Comparison of ENCODE assay signal across 1 cellular context in the genomic region with DNA sequence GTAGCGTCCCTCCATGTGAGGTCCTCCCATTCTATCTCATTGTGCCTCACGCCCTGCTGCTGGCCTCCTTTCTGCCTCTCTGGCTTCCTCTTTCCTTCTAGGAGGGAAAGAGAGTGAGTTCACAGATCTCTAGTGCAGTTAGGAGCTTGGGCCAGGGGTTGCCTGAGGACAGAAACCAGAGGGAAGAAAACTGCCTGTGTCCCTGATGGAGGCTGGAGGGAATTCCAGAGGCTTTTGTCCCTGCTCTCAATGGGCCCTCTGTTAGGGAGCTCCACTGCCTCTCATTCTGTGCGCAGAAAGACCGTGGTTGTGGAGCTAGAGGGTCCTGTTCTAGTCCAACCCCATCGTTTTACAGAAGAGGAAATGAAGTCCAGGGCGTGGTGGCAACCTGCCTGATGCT.
TF ChIP-seq lines count a peak whose summit lies in the region.

No MANE protein-coding gene starts in this region.

TF ChIP-seq in IMR-90, 13 proteins besides CTCF, POLR2A, EP300 and RAD21:
- TF ChIP-seq, protein P1, sequence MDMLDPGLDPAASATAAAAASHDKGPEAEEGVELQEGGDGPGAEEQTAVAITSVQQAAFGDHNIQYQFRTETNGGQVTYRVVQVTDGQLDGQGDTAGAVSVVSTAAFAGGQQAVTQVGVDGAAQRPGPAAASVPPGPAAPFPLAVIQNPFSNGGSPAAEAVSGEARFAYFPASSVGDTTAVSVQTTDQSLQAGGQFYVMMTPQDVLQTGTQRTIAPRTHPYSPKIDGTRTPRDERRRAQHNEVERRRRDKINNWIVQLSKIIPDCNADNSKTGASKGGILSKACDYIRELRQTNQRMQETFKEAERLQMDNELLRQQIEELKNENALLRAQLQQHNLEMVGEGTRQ (IDR thresholded peaks at IDR 0.05; ENCODE audit: low read depth, low read length) = no peak
- TF ChIP-seq RCOR1 (IDR thresholded peaks at IDR 0.05; ENCODE audit: insufficient replicate concordance, low read length) (no peak), MAFK (IDR thresholded peaks at IDR 0.05; ENCODE audit: low read depth, low read length) (no peak)
